In the genomic region with DNA sequence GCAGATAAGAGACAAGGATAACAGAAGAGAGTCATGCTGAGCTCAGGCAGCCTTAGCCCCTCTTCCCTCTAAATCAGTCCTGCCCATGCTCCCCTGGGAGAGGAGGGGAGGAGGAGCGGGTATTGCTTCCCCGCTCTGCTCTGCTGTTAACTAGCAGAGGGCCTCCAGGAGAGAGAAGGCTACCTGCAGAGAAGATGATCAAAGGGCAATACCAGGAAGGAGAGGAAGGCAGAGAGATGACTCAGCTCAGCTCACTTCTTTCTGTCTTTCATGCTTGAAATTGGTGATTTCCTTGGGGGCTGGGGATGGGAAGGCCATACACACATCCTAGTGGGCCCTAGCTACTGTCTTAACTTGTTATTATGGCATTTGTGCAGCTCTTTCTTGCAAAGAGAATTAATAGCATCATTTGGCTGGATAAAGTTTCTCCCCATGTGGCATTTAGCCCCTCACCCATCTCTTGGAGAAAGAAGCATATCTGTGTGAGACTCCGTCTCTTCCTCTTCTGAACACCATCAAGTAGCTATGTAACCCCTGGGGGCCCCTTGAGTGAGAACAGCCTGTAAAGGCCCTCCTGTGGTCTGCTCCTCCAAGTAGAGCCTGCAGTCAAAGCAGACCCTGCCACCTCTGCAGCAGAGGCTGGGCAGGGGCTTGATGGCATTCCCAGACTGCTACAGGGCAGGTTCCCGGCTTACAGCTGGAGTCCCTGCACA, we compare ENCODE assay signal across 11 cellular contexts. TPM values are rescaled to one million over a fixed set of nuclear protein-coding genes. Genes with fewer than 3 reads are reported as not detected.
DNase-seq lines count a peak whose midpoint lies in the region; ATAC-seq and TF ChIP-seq lines count a peak whose summit lies in the region.
"Had no signal": no experiment of that assay in that cellular context is flagged by ENCODE, and none has a peak within 500 bp of the region (broad histone marks: within the 10 kb centered on the region; RNA-seq: fewer than 3 reads in every experiment).

No MANE protein-coding gene starts in this region.

- H4K20me1 ChIP-seq in neural cell (ENCODE audit: insufficient read depth): no peaks in the 10 kb centered on the region

- H3K36me3 ChIP-seq in neural cell (ENCODE audit: insufficient read depth, low read length): no peaks in the 10 kb centered on the region
- H3K36me3 ChIP-seq: right lobe of liver had no signal

- H3K27ac ChIP-seq in angular gyrus (ENCODE audit: low read depth, low read length) (peak overlapping the region; percentile 18), neural cell (ENCODE audit: low read length) (peak overlapping the region; percentile 3), RWPE1 (no peak overlapping the region)
- H3K27ac ChIP-seq: right lobe of liver had no signal

- peak overlapping the region; percentile 28 for H3K4me3 ChIP-seq in neural cell (ENCODE audit: low read length)
- H3K4me3 ChIP-seq: right lobe of liver had no signal

- DNase-seq in NCI-H1417 (lab: John Stamatoyannopoulos, UW) (peak; percentile 6 to 57 (median 44)), NCI-H1417 treated with DMSO at 0.1 percent for 48 hours (lab: John Stamatoyannopoulos, UW) (no peak), M059J (ENCODE audit: low read depth) (peak; percentile 57), RWPE1 (ENCODE audit: low spot score) (no peak), EL (no peak)
- DNase-seq: 8988T; activated CD8-positive, alpha-beta memory T cell treated with anti-CD3 and anti-CD28 coated beads, Interleukin-2, amount 50 U/mL, for 48 hours; right lobe of liver had no signal

- H2AFZ ChIP-seq in neural cell (ENCODE audit: low read depth, low read length): no peak overlapping the region

- H3K9ac ChIP-seq in neural cell (ENCODE audit: low read length): no peak overlapping the region

- no peaks in the 10 kb centered on the region for H3K9me2 ChIP-seq in neural cell (ENCODE audit: insufficient read depth, low read length)

- POLR2A ChIA-PET in RWPE1 (lab: Yijun Ruan, JAX; ENCODE audit: low non-redundant PET): no interaction called here

- TF ChIP-seq EP300 in neural cell (conservative IDR thresholded peaks at IDR 0.05; ENCODE audit: poor library complexity, severe bottlenecking): no peak

- no peaks in the 10 kb centered on the region for H3K27me3 ChIP-seq in neural cell (ENCODE audit: insufficient read depth, low read depth, low read length)
- H3K27me3 ChIP-seq: right lobe of liver had no signal

- no peak overlapping the region for H3K4me2 ChIP-seq in neural cell (ENCODE audit: low read length)

- CTCF ChIA-PET in RWPE1 (lab: Yijun Ruan, JAX): no interaction called here

- no peaks in the 10 kb centered on the region for H3F3A ChIP-seq in neural cell (ENCODE audit: insufficient read depth, low read length, poor library complexity, severe bottlenecking)

- TF ChIP-seq RAD21 in neural cell (conservative IDR thresholded peaks at IDR 0.05): no peak

- H3K79me2 ChIP-seq in neural cell (replicated peaks; ENCODE audit: insufficient read depth, low read length): no peaks in the 10 kb centered on the region

- TF ChIP-seq CTCF in neural cell (IDR thresholded peaks at IDR 0.05; ENCODE audit: poor library complexity, severe bottlenecking) (no peak), RWPE1 (conservative IDR thresholded peaks at IDR 0.05; ENCODE audit: low read depth) (no peak)

- ATAC-seq in GM21447 (IDR thresholded peaks at IDR 0.05; ENCODE audit: unreplicated experiment): no peak
- ATAC-seq: right lobe of liver had no signal

- no peaks in the 10 kb centered on the region for H3K9me3 ChIP-seq in neural cell (ENCODE audit: low read length)
- H3K9me3 ChIP-seq: right lobe of liver had no signal

TF ChIP-seq in neural cell, 6 proteins besides CTCF, POLR2A, EP300 and RAD21:
- peak; percentile 20 for TF ChIP-seq POLR2AphosphoS5 (IDR thresholded peaks at IDR 0.05)
- no peak for TF ChIP-seq MXI1 (conservative IDR thresholded peaks at IDR 0.05; ENCODE audit: poor library complexity, severe bottlenecking)

RNA-seq across cellular contexts. Expression of a gene that starts 33.4 kb away (rescaled TPM):
- total RNA-seq in M059J (2014; rRNA removed; shearing (Covaris generic)): 12.7 and 18.9 TPM in 2 replicates
- 10.7 and 12.6 TPM in 2 replicates for polyA plus RNA-seq in neural cell
- polyA minus RNA-seq in neural cell: 58.4 and 66.3 TPM in 2 replicates

Comparison
In these comparisons a context has a peak if more than half of its experiments do, and no peak if none do; other contexts are left out.
1. DNase-seq: peak in NCI-H1417 (3 of 3) and M059J (single experiment); none in NCI-H1417 treated with DMSO at 0.1 percent for 48 hours (single experiment), RWPE1 (single experiment) and EL (single experiment).